ENCODE assay signal across 25 cellular contexts in the genomic region with DNA sequence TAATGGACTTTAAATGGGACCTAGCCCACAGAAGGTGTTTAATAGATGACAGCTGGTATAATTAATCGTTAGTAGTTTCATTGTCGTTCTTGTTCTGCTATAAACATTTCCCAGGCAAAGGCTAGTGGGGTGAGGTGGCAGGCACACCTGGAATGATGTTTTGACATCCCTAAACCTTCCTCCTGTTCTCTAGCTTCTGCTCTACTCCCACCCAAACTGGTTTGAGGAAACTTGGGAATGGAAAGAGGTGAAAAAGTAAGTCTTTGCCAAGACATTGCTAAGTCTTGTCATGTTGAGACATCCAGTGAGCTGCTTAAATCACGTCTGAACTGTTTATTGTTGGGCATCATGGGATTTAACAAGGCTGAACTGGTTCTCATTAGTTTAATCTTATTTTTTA. TPM values are rescaled to one million over a fixed set of nuclear protein-coding genes. Genes with fewer than 3 reads are reported as not detected.
DNase-seq lines count a peak whose midpoint lies in the region; FAIRE-seq and TF ChIP-seq lines count a peak whose summit lies in the region.
"Had no signal": no experiment of that assay in that cellular context is flagged by ENCODE, and none has a peak within 500 bp of the region (broad histone marks: within the 10 kb centered on the region; RNA-seq: fewer than 3 reads in every experiment).

No MANE protein-coding gene starts in this region.

- no peaks in the 10 kb centered on the region for H3K9me3 ChIP-seq in keratinocyte (ENCODE audit: control insufficient read depth, low read depth, low read length)
- H3K9me3 ChIP-seq: A549; BLaER1 treated with 17β-estradiol and CSF1 and Interleukin-3, amounts not matched to agents 10 nM and 100 nM; Caco-2 had no signal

- H3K36me3 ChIP-seq in keratinocyte (ENCODE audit: control insufficient read depth in 2 of 2, extremely low read depth in 1 of 2, insufficient read depth in 2 of 2, low read length in 2 of 2), result no peaks in the 10 kb centered on the region
- H3K36me3 ChIP-seq: BLaER1 treated with 17β-estradiol and CSF1 and Interleukin-3, amounts not matched to agents 10 nM and 100 nM had no signal

- H3K27me3 ChIP-seq in keratinocyte (ENCODE audit: control insufficient read depth, extremely low read depth, insufficient read depth, low read length), result no peaks in the 10 kb centered on the region
- H3K27me3 ChIP-seq: BLaER1 treated with 17β-estradiol and CSF1 and Interleukin-3, amounts not matched to agents 10 nM and 100 nM had no signal

- no peaks in the 10 kb centered on the region for H4K20me1 ChIP-seq in keratinocyte (ENCODE audit: control insufficient read depth, extremely low read depth, insufficient read depth, low read length)
- H4K20me1 ChIP-seq: BLaER1 treated with 17β-estradiol and CSF1 and Interleukin-3, amounts not matched to agents 10 nM and 100 nM had no signal

- DNase-seq in NCI-H2171 treated with DMSO at 0.1 percent for 48 hours (lab: John Stamatoyannopoulos, UW) (peak; percentile 2), NCI-H2171 (lab: John Stamatoyannopoulos, UW) (no peak), keratinocyte (ENCODE audit: low read depth, low spot score) (no peak), cerebellar nuclear complex (lab: John Stamatoyannopoulos, UW) (no peak), DMS 273 (lab: John Stamatoyannopoulos, UW; ENCODE audit: unreplicated experiment) (no peak)
- DNase-seq: AML-193; Caco-2; Calu3; CD4-positive, alpha-beta T cell; CD8-positive, alpha-beta T cell; DMS 273 treated with DMSO at 0.1 percent for 48 hours; DMS153; DMS53; DMS79; DND-41; EL; GDM1 had no signal

- H3K4me2 ChIP-seq in keratinocyte (ENCODE audit: control insufficient read depth, extremely low read depth, insufficient read depth, low read depth, low read length), result no peak overlapping the region
- H3K4me2 ChIP-seq: A549; BLaER1 treated with 17β-estradiol and CSF1 and Interleukin-3, amounts not matched to agents 10 nM and 100 nM had no signal

- TF ChIP-seq CTCF in keratinocyte (optimal IDR thresholded peaks at IDR 0.05 in 1 of 3, IDR thresholded peaks at IDR 0.05 in 1 of 3, conservative IDR thresholded peaks at IDR 0.05 in 1 of 3; ENCODE audit: extremely low read depth in 1 of 3, insufficient read depth in 2 of 3, low read length in 3 of 3), result no peak

- H3K27ac ChIP-seq in keratinocyte (ENCODE audit: control insufficient read depth, insufficient read depth, low read length), result no peak overlapping the region
- H3K27ac ChIP-seq: 22Rv1; A549; BLaER1 treated with 17β-estradiol and CSF1 and Interleukin-3, amounts not matched to agents 10 nM and 100 nM; C4-2B had no signal

- dilution Hi-C loops in keratinocyte (cut with MboI; ENCODE audit: extremely low pct_ligation_motif_present, low sequenced_read_pairs), result no loop called here

- no peaks in the 10 kb centered on the region for H3K4me1 ChIP-seq in keratinocyte (ENCODE audit: control insufficient read depth, extremely low read depth, insufficient read depth, low read length)
- H3K4me1 ChIP-seq: BLaER1 treated with 17β-estradiol and CSF1 and Interleukin-3, amounts not matched to agents 10 nM and 100 nM had no signal

- no peak overlapping the region for H3K4me3 ChIP-seq in keratinocyte (ENCODE audit: control insufficient read depth in 2 of 3, extremely low read depth in 1 of 3, insufficient read depth in 2 of 3, low read depth in 1 of 3, low read length in 3 of 3)
- H3K4me3 ChIP-seq: A549; BLaER1 treated with 17β-estradiol and CSF1 and Interleukin-3, amounts not matched to agents 10 nM and 100 nM; GM12878 had no signal

- H2AFZ ChIP-seq in keratinocyte (ENCODE audit: control insufficient read depth, low read length), result peak overlapping the region; percentile 40

- no peak for FAIRE-seq in keratinocyte (lab: Jason Lieb, UNC)
- FAIRE-seq: A549, D721Med, GM12878, GM12892, GM18507 had no signal

- no peaks in the 10 kb centered on the region for H3K9me1 ChIP-seq in keratinocyte (ENCODE audit: control insufficient read depth, extremely low read depth, insufficient read depth, low read length)

- no peaks in the 10 kb centered on the region for H3K79me2 ChIP-seq in keratinocyte (ENCODE audit: control insufficient read depth, insufficient read depth, low read length)

- no peak overlapping the region for H3K9ac ChIP-seq in keratinocyte (ENCODE audit: control insufficient read depth, extremely low read depth, insufficient read depth, low read length)
- H3K9ac ChIP-seq: BLaER1 treated with 17β-estradiol and CSF1 and Interleukin-3, amounts not matched to agents 10 nM and 100 nM had no signal

RNA-seq across cellular contexts. Expression of a gene that starts 37.5 kb away (rescaled TPM):
- 0.02 to 0.37 TPM (median 0.03 TPM) in 3 replicates for polyA plus RNA-seq in keratinocyte
- polyA plus RNA-seq in keratinocyte (2011; ENCODE audit: low read depth), result 0.26 TPM
- 0.03 and 0.09 TPM in 2 replicates for polyA plus RNA-seq in keratinocyte (2011; cell fraction: cytosol; rRNA removed)
- 0.09 TPM in 1 of 2 replicates, not detected in the other for polyA plus RNA-seq in keratinocyte (2011; cell fraction: nucleus; rRNA removed)
- polyA plus RNA-seq in keratinocyte (2012; ENCODE audit: low replicate concordance), result 0.17 and 0.18 TPM in 2 replicates
- polyA minus RNA-seq in keratinocyte, result 0.16 to 0.20 TPM in 2 of 3 replicates, not detected in the other
- polyA minus RNA-seq in keratinocyte (2011; cell fraction: cytosol; rRNA and poly(A)+ RNA removed), result not detected
- 0.23 TPM in 1 of 2 replicates, not detected in the other for polyA minus RNA-seq in keratinocyte (2011; cell fraction: nucleus; rRNA and poly(A)+ RNA removed)
